Comparison of ENCODE assay signal across 8 cellular contexts in genomic region chrX:74015379-74016019, GRCh38.
A peak's percentile ranks its signal among the peaks of the same experiment; 100 is the strongest.
DNase-seq lines count a peak whose midpoint lies in the region; ATAC-seq and TF ChIP-seq lines count a peak whose summit lies in the region.

No MANE protein-coding gene starts in this region.

- H3K36me3 ChIP-seq in gastroesophageal sphincter (no peaks in the 10 kb centered on the region), vagina (no peaks in the 10 kb centered on the region)

- no peaks in the 10 kb centered on the region for H3K27me3 ChIP-seq in gastroesophageal sphincter
- H3K27me3 ChIP-seq in vagina, result no peaks in the 10 kb centered on the region

- DNase-seq in DMS53 (lab: John Stamatoyannopoulos, UW) (peak; percentile 82), KBM-7 (peak; percentile 89), RPMI7951 (ENCODE audit: low read depth) (peak; percentile 67), posterior cingulate gyrus (peak in 6 of 10 donors; percentile 12 to 92 (median 44)), vagina (ENCODE audit: extremely low spot score in 2 of 2) (no peak)
- DNase-seq in activated T-helper 9 cell treated with anti-CD3 and anti-CD28 coated beads, Interleukin-2, amount 50 U/mL, for 16 hours (ENCODE audit: low read depth), result peak; percentile 28

- in situ Hi-C loops in KBM-7 (cut with MboI; ENCODE audit: low pct_unique_long_range_greater_than_20kb, low sequenced_read_pairs), result loop anchor here (10.0 to 25.0 kb wide), 2 partner anchors 151 to 322 kb away; no protein-coding TSS in a partner anchor

- TF ChIP-seq POLR2A in gastroesophageal sphincter (IDR thresholded peaks at IDR 0.05) (no peak), vagina (IDR thresholded peaks at IDR 0.05) (no peak)

- H3K4me3 ChIP-seq in gastroesophageal sphincter (no peak overlapping the region), vagina (no peak overlapping the region)

- no peaks in the 10 kb centered on the region for H3K4me1 ChIP-seq in gastroesophageal sphincter
- no peaks in the 10 kb centered on the region for H3K4me1 ChIP-seq in vagina

- ATAC-seq in GM21619 (IDR thresholded peaks at IDR 0.05; ENCODE audit: unreplicated experiment) (peak; percentile 78), gastroesophageal sphincter (peak; percentile 80)

- intact Hi-C loops in posterior cingulate gyrus (cut with DNase I), result loop anchor here (1.0 to 5.0 kb wide), 2 partner anchors 117 to 160 kb away; no protein-coding TSS in a partner anchor
- intact Hi-C loops in vagina (cut with DNase I), result loop anchor here (5.0 kb wide), 1 partner anchor 153 kb away; no protein-coding TSS in a partner anchor

- no peak for TF ChIP-seq EP300 in gastroesophageal sphincter (IDR thresholded peaks at IDR 0.05)

- H3K9me3 ChIP-seq in gastroesophageal sphincter, result no peaks in the 10 kb centered on the region
- H3K9me3 ChIP-seq in vagina, result no peaks in the 10 kb centered on the region

- WGBS in gastroesophageal sphincter (ENCODE audit: low coverage in 1 of 2), 2 donors, result 28 to 38% methylated on average over 4 to 5 of the region's 7 CpGs

- TF ChIP-seq CTCF in gastroesophageal sphincter (IDR thresholded peaks at IDR 0.05) (peak; percentile 40 to 85 (median 52)), vagina (IDR thresholded peaks at IDR 0.05) (peak; percentile 44 to 71 (median 61))

- H3K27ac ChIP-seq in gastroesophageal sphincter, result no peak overlapping the region
- no peak overlapping the region for H3K27ac ChIP-seq in vagina

Comparison
In these comparisons a context has a peak if more than half of its experiments do, and no peak if none do; other contexts are left out.
1. DNase-seq: peak in DMS53 (single experiment), KBM-7 (single experiment), RPMI7951 (single experiment), activated T-helper 9 cell treated with anti-CD3 and anti-CD28 coated beads, Interleukin-2, amount 50 U/mL, for 16 hours (single experiment) and posterior cingulate gyrus (6 of 10); none in vagina (0 of 2).